In the genomic region with DNA sequence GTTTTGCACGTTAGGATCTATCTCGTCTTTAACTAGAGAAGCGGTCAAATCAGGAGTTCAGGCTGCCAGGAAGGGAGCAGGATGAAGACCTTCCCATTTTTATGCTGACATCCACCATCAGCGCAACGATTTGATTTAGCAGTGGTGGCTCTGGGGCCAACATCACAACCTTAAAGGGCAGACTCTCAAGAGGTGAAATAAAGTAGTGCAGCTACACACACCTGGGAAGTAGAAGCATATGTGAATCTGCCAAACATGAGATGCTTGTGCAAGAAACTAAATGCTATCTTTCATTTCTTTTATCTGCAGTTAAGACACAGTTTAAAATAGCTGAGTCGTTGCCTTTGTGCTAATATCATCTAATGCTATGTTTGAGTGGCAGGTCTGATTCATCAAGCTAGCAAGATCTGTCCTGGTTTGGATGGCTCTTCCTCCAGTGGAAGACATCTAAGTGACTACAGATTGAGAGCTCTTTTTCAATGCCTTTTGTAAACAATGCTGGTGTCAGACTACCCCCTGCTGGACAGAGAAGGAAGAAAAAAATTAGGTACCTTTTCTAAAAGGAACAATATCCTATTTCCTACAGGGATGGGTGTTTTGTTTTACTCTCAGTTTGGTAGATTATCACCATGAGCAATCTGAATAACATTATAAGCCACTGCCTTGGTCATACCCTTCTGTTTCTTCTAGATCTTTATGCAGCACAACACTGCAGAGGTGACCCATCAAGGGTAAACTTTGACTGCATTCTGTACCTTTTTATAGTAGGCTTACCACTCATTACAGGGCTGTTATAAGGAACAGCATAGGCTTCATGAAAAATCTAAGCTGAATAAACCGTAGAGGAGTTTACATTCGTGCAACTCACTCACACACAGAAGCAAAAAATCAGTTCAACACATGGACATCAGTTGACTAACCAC, we compare ENCODE assay signal across 8 cellular contexts.
DNase-seq lines count a peak whose midpoint lies in the region; ATAC-seq lines count a peak whose summit lies in the region.

No MANE protein-coding gene starts in this region.

- POLR2A ChIA-PET in activated naive CD8-positive, alpha-beta T cell treated with anti-CD3 and anti-CD28 coated beads, Interleukin-2, amount 10 ng/mL, durations not matched to agents 7 days and 5 days (lab: Charles Lee): no interaction called here

- H3K27me3 Mint-ChIP-seq in activated naive CD8-positive, alpha-beta T cell treated with anti-CD3 and anti-CD28 coated beads, Interleukin-2, amount 10 ng/mL, durations not matched to agents 7 days and 5 days: peaks cover 17% of the 10 kb centered on the region

- H3K4me1 Mint-ChIP-seq in activated naive CD8-positive, alpha-beta T cell treated with anti-CD3 and anti-CD28 coated beads, Interleukin-2, amount 10 ng/mL, durations not matched to agents 7 days and 5 days: no peaks in the 10 kb centered on the region

- no peaks in the 10 kb centered on the region for H3K36me3 Mint-ChIP-seq in activated naive CD8-positive, alpha-beta T cell treated with anti-CD3 and anti-CD28 coated beads, Interleukin-2, amount 10 ng/mL, durations not matched to agents 7 days and 5 days

- peak; percentile 61 for DNase-seq in Caki2 (ENCODE audit: low read depth)
- DNase-seq in NCI-H510A (lab: John Stamatoyannopoulos, UW): peak; percentile 1
- no peak for DNase-seq in activated naive CD8-positive, alpha-beta T cell treated with anti-CD3 and anti-CD28 coated beads, Interleukin-2, amount 10 ng/mL, durations not matched to agents 7 days and 5 days
- DNase-seq in hepatic stellate cell (ENCODE audit: low spot score): peak; percentile 23
- peak; percentile 22 for DNase-seq in stimulated activated CD4-positive, alpha-beta T cell treated with anti-CD3 and anti-CD28 coated beads, Interleukin-4, amount 100 ng/mL, for 24 hours
- DNase-seq in effector CD4-positive, alpha-beta T cell: no peak

- no peaks in the 10 kb centered on the region for H3K9me3 Mint-ChIP-seq in activated naive CD8-positive, alpha-beta T cell treated with anti-CD3 and anti-CD28 coated beads, Interleukin-2, amount 10 ng/mL, durations not matched to agents 7 days and 5 days

- H3K27ac Mint-ChIP-seq in activated naive CD8-positive, alpha-beta T cell treated with anti-CD3 and anti-CD28 coated beads, Interleukin-2, amount 10 ng/mL, durations not matched to agents 7 days and 5 days: no peak overlapping the region

- ATAC-seq in GM18909 (IDR thresholded peaks at IDR 0.05; ENCODE audit: poor library complexity, unreplicated experiment) (peak; percentile 73), HG03432 (IDR thresholded peaks at IDR 0.05; ENCODE audit: unreplicated experiment) (peak; percentile 69)
- ATAC-seq in activated naive CD8-positive, alpha-beta T cell treated with anti-CD3 and anti-CD28 coated beads, Interleukin-2, amount 10 ng/mL, durations not matched to agents 7 days and 5 days (ENCODE audit: low read depth): peak; percentile 45

- in situ Hi-C loops in Caki2 (cut with HindIII; ENCODE audit: low pct_unique_long_range_greater_than_20kb, low sequenced_read_pairs): no loop called here

- H3K4me3 Mint-ChIP-seq in activated naive CD8-positive, alpha-beta T cell treated with anti-CD3 and anti-CD28 coated beads, Interleukin-2, amount 10 ng/mL, durations not matched to agents 7 days and 5 days: no peak overlapping the region

Comparison
In these comparisons a context has a peak if more than half of its experiments do, and no peak if none do; other contexts are left out.
1. DNase-seq: peak in Caki2 (single experiment), NCI-H510A (single experiment), hepatic stellate cell (single experiment) and stimulated activated CD4-positive, alpha-beta T cell treated with anti-CD3 and anti-CD28 coated beads, Interleukin-4, amount 100 ng/mL, for 24 hours (single experiment); none in activated naive CD8-positive, alpha-beta T cell treated with anti-CD3 and anti-CD28 coated beads, Interleukin-2, amount 10 ng/mL, durations not matched to agents 7 days and 5 days (single experiment) and effector CD4-positive, alpha-beta T cell (single experiment).
2. Peak in every context shown above with its lines, with median percentiles within 50 percentile points of each other: ATAC-seq.